ENCODE assay signal across 8 cellular contexts in the genomic region with DNA sequence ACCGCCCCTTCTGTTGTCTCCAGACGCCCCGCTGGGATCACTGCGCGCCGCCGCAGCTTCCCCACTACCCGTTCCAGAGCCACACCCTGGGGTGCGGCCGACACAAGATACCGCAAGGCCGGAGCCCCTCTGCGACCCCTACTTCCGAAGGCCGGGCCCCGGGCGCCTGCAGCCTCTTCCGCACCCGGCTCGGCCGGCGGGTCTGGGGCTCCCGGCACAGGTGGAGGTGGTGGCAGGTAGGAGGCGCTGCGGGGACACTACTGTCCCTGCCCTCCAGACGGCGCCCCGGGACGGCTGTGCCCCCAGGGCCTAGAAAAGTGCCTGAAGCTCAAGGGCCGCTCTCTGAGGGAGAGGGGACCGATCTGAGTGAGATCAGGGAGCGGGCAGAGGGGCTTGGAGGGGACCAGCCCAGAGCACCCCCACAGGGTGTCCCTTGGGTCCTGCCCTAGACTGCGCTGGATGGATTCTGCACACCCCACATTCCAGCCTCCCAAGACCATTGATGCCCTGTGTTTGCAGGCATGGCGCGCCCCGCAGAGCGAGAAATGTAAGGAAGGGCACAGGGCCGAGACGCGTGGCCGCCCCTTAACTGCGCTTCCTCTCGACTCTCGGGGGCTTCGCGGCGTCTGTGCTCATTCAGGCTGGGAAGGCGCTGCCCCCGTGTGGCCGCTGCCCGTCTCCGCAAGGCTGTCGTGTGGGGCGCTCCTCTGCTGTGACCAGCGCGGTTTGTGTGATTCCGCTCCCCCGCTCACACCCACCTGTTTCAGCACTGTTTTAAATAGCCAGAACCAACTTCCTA.
A peak's percentile ranks its signal among the peaks of the same experiment; 100 is the strongest.
DNase-seq lines count a peak whose midpoint lies in the region; ATAC-seq and TF ChIP-seq lines count a peak whose summit lies in the region.

No MANE protein-coding gene starts in this region.

- H3K4me1 ChIP-seq in CD8-positive, alpha-beta memory T cell (ENCODE audit: insufficient read depth, low read length) = no peaks in the 10 kb centered on the region
- H3K4me1 ChIP-seq in PC-9 (replicated peaks; ENCODE audit: insufficient read depth) (peaks cover 9% of the 10 kb centered on the region; the same call in 1 of the 2 replicates), fibroblast of lung (ENCODE audit: control insufficient read depth, extremely low read depth, insufficient read depth, low read length) (peaks cover 8% of the 10 kb centered on the region)

- peaks cover 0 to 2% (median 0%) of the 10 kb centered on the region in 3 donors for H3K36me3 Mint-ChIP-seq in CD8-positive, alpha-beta memory T cell
- H3K36me3 Mint-ChIP-seq in activated T-cell treated with anti-CD3 and anti-CD28 coated beads, Interleukin-2, amount 50 U/mL, for 72 hours (ENCODE audit: insufficient read depth in 2 of 2) = peaks cover 0 to 6% of the 10 kb centered on the region in 2 donors

- peaks cover 19 to 30% of the 10 kb centered on the region in 2 donors for H3K27me3 Mint-ChIP-seq in CD8-positive, alpha-beta memory T cell
- peaks cover 38% of the 10 kb centered on the region for H3K27me3 Mint-ChIP-seq in activated T-cell treated with anti-CD3 and anti-CD28 coated beads, Interleukin-2, amount 50 U/mL, for 72 hours (ENCODE audit: low read depth)

- peak; percentile 83 for TF ChIP-seq CTCF in PC-9 (conservative IDR thresholded peaks at IDR 0.05)
- TF ChIP-seq CTCF in fibroblast of lung (conservative IDR thresholded peaks at IDR 0.05 in 1 of 2, IDR thresholded peaks at IDR 0.05 in 1 of 2; ENCODE audit: low read depth in 1 of 2, low read length in 2 of 2) = peak; percentile 59 to 90

- no peaks in the 10 kb centered on the region for H3K9me3 ChIP-seq in CD8-positive, alpha-beta memory T cell (ENCODE audit: low read length)
- H3K9me3 ChIP-seq in PC-9 (ENCODE audit: insufficient read depth, low read depth) (no peaks in the 10 kb centered on the region), fibroblast of lung (ENCODE audit: control insufficient read depth, insufficient read depth, low read depth, low read length) (no peaks in the 10 kb centered on the region)

- H3K27ac Mint-ChIP-seq in CD8-positive, alpha-beta memory T cell = peak overlapping the region in 3 of 8 donors; percentile 24 to 66 (median 39)
- no peak overlapping the region for H3K27ac Mint-ChIP-seq in activated T-cell treated with anti-CD3 and anti-CD28 coated beads, Interleukin-2, amount 50 U/mL, for 72 hours

- H3K36me3 ChIP-seq in CD8-positive, alpha-beta memory T cell (ENCODE audit: insufficient read depth, low read length) = no peaks in the 10 kb centered on the region
- no peaks in the 10 kb centered on the region for H3K36me3 ChIP-seq in PC-9 (ENCODE audit: low read depth)
- H3K36me3 ChIP-seq in fibroblast of lung (ENCODE audit: control insufficient read depth, insufficient read depth, low read length) = no peaks in the 10 kb centered on the region

- H3K4me2 ChIP-seq in PC-9 (peak overlapping the region; percentile 95), fibroblast of lung (ENCODE audit: extremely low read depth, insufficient read depth, low read length) (peak overlapping the region; percentile 94)

- peak; percentile 86 for ATAC-seq in GM21381 (IDR thresholded peaks at IDR 0.05; ENCODE audit: unreplicated experiment)
- peak; percentile 86 for ATAC-seq in activated T-cell treated with anti-CD3 and anti-CD28 coated beads, Interleukin-2, amount 50 U/mL, for 72 hours (replicated peaks in 1 of 2)

- H3K9ac ChIP-seq in fibroblast of lung (ENCODE audit: insufficient read depth, low read length) = peak overlapping the region; percentile 63

- no peak overlapping the region for H3K27ac ChIP-seq in CD8-positive, alpha-beta memory T cell (ENCODE audit: low read depth, low read length)
- H3K27ac ChIP-seq in PC-9 = no peak overlapping the region
- H3K27ac ChIP-seq in fibroblast of lung (ENCODE audit: insufficient read depth, low read length) = peak overlapping the region; percentile 70

- DNase-seq in CD8-positive, alpha-beta memory T cell = peak; percentile 39 to 70 (median 54)
- peak in 54 of 76 experiments; percentile 4 to 66 (median 38) for DNase-seq in HUDEP-2 (lab: John Stamatoyannopoulos, UW; ENCODE audit: unreplicated experiment in 76 of 76)
- DNase-seq in PC-9 = peak; percentile 58 to 72
- peak; percentile 79 to 81 for DNase-seq in activated T-cell treated with anti-CD3 and anti-CD28 coated beads, Interleukin-2, amount 50 U/mL, for 72 hours
- DNase-seq in fibroblast of lung (ENCODE audit: low read depth in 2 of 2) = peak; percentile 71 to 79
- peak; percentile 89 for DNase-seq in myocyte (ENCODE audit: low read depth)
- DNase-seq in stimulated activated CD8-positive, alpha-beta memory T cell treated with anti-CD3 and anti-CD28 coated beads, Interleukin-7, amount 100 ng/mL, for 1 hour (ENCODE audit: low read depth in 2 of 2) = peak; percentile 32 to 36

- peaks cover 9% of the 10 kb centered on the region; the same call in 1 of the 2 replicates for H3F3A ChIP-seq in PC-9 (ENCODE audit: insufficient read depth, low read depth)

- H4K20me1 ChIP-seq in PC-9 (ENCODE audit: insufficient read depth) = no peaks in the 10 kb centered on the region
- H4K20me1 ChIP-seq in fibroblast of lung (ENCODE audit: control insufficient read depth, extremely low read depth, insufficient read depth, low read length) = no peaks in the 10 kb centered on the region

- peaks cover 13 to 35% (median 22%) of the 10 kb centered on the region in 3 donors for H3K4me1 Mint-ChIP-seq in CD8-positive, alpha-beta memory T cell
- H3K4me1 Mint-ChIP-seq in activated T-cell treated with anti-CD3 and anti-CD28 coated beads, Interleukin-2, amount 50 U/mL, for 72 hours (ENCODE audit: low read depth) = peaks cover 16% of the 10 kb centered on the region

- H3K79me2 ChIP-seq in PC-9 (ENCODE audit: low read depth) (no peaks in the 10 kb centered on the region), fibroblast of lung (ENCODE audit: control insufficient read depth, insufficient read depth, low read length) (no peaks in the 10 kb centered on the region)

- H3K9me3 Mint-ChIP-seq in CD8-positive, alpha-beta memory T cell = peaks cover 0 to 9% (median 2%) of the 10 kb centered on the region in 5 donors
- peaks cover 4 to 6% of the 10 kb centered on the region in 2 donors for H3K9me3 Mint-ChIP-seq in activated T-cell treated with anti-CD3 and anti-CD28 coated beads, Interleukin-2, amount 50 U/mL, for 72 hours

- H2AFZ ChIP-seq in PC-9 (peak overlapping the region; percentile 87), fibroblast of lung (ENCODE audit: low read length) (peak overlapping the region; percentile 58)

- intact Hi-C loops in PC-9 (cut with micrococcal nuclease; ENCODE audit: unreplicated experiment) = loop anchor here (1.0 to 10.0 kb wide), 8 partner anchors 146 to 842 kb away; partner anchors contain the start of genes ANTXR1, APLF and FBXO48

- CTCF ChIA-PET in CD8-positive, alpha-beta memory T cell (lab: Charles Lee) = interaction anchor here (1.6 to 2.1 kb wide), 3 partner anchors 8 to 363 kb away, joined by 7 to 8 read pairs (median 7); no protein-coding TSS in a partner anchor
- CTCF ChIA-PET in PC-9 (lab: Charles Lee) = interaction anchor here (0.6 to 1.3 kb wide), 4 partner anchors 114 to 364 kb away, joined by 3 to 4 read pairs (median 4); no protein-coding TSS in a partner anchor

- peak overlapping the region; percentile 74 for H3K4me3 ChIP-seq in CD8-positive, alpha-beta memory T cell (ENCODE audit: low read length)
- H3K4me3 ChIP-seq in PC-9 (peak overlapping the region; percentile 73), fibroblast of lung (replicated peaks in 1 of 4; ENCODE audit: control extremely low read depth in 1 of 4, insufficient read depth in 1 of 4, low read depth in 3 of 4, low read length in 4 of 4) (peak overlapping the region; percentile 45 to 61 (median 56))

- BruUV-seq in PC-9 (replicated peaks; lab: Mats Ljungman, UMichigan) = no TSS peak

- H3K27me3 ChIP-seq in CD8-positive, alpha-beta memory T cell (ENCODE audit: insufficient read depth, low read length, poor library complexity, severe bottlenecking) = peaks cover 14% of the 10 kb centered on the region
- peaks cover 17% of the 10 kb centered on the region for H3K27me3 ChIP-seq in PC-9 (ENCODE audit: insufficient read depth, low read depth)
- no peaks in the 10 kb centered on the region for H3K27me3 ChIP-seq in fibroblast of lung (ENCODE audit: control insufficient read depth, insufficient read depth, low read length)

- peak overlapping the region; percentile 38 to 88 (median 78) for H3K4me3 Mint-ChIP-seq in CD8-positive, alpha-beta memory T cell
- peak overlapping the region; percentile 78 to 82 for H3K4me3 Mint-ChIP-seq in activated T-cell treated with anti-CD3 and anti-CD28 coated beads, Interleukin-2, amount 50 U/mL, for 72 hours

- POLR2A ChIA-PET in CD8-positive, alpha-beta memory T cell (lab: Charles Lee) = interaction anchor here (0.6 kb wide), 1 partner anchor 58 kb away, joined by 3 read pairs; no protein-coding TSS in a partner anchor
- POLR2A ChIA-PET in PC-9 (lab: Charles Lee; ENCODE audit: unreplicated experiment) = no interaction called here

- no peaks in the 10 kb centered on the region for H3K9me2 ChIP-seq in PC-9 (ENCODE audit: insufficient read depth)

Comparison
In these comparisons a context has a peak if more than half of its experiments do, and no peak if none do; other contexts are left out.
1. DNase-seq: peak in every context shown above with its lines; median percentile 89 in myocyte; 80 in activated T-cell treated with anti-CD3 and anti-CD28 coated beads, Interleukin-2, amount 50 U/mL, for 72 hours; 75 in fibroblast of lung; 65 in PC-9; 54 in CD8-positive, alpha-beta memory T cell; 38 in HUDEP-2; 34 in stimulated activated CD8-positive, alpha-beta memory T cell treated with anti-CD3 and anti-CD28 coated beads, Interleukin-7, amount 100 ng/mL, for 1 hour.